Comparison of ENCODE assay signal across 19 cellular contexts in the genomic region with DNA sequence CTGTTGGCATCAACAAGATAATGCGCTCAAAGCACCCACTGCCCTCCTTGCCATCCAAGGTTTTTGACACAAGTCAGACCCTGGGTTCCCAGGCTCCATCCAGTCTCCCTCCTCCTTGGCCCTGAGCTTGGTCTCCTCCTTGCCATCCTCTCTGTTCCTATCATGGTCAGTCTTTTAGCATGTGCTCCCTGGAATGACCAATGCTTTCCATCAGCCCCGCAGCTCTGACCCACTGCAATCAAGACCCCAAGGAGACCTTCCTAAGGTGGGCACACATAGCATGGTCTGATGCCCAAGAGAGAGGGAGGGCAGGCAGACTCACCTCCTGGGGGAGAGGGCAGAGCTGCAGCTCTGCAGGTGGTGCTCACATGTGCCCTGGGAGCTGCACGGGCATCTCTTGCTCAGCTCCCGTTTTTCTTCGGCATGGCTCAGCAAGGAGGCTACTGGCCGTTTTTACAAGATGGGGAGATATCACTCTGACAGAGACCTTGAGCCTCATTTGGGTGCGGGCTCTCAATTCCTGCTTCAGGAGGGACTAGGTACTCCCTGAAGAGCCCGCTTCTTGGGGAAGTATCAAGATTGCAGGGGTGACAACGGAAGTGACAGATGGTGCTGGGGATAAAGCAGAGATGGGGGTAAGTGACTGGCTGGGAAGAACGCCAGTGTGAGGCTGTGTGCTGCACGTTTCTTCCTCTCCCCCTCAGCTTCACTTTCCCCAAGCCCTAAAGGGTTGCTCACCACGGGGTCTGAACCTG. TPM values are rescaled to one million over a fixed set of nuclear protein-coding genes. Genes with fewer than 3 reads are reported as not detected.
DNase-seq lines count a peak whose midpoint lies in the region; ATAC-seq and TF ChIP-seq lines count a peak whose summit lies in the region.
"Had no signal": no experiment of that assay in that cellular context is flagged by ENCODE, and none has a peak within 500 bp of the region (broad histone marks: within the 10 kb centered on the region; RNA-seq: fewer than 3 reads in every experiment).

No MANE protein-coding gene starts in this region.

- no peak overlapping the region for H2BK15ac ChIP-seq in neuronal stem cell (ENCODE audit: low read length)

- H3K79me1 ChIP-seq in neuronal stem cell (ENCODE audit: low read depth, low read length): peaks cover 18% of the 10 kb centered on the region

- peak overlapping the region; percentile 2 for H3K23ac ChIP-seq in neuronal stem cell (ENCODE audit: low read depth, low read length, poor library complexity)

- no TSS peak for BruUV-seq in mammary epithelial cell (replicated peaks; lab: Mats Ljungman, UMichigan)

- H4K8ac ChIP-seq in neuronal stem cell (ENCODE audit: low read depth, low read length): no peak overlapping the region

- H3K36me3 Mint-ChIP-seq in T-helper 2 cell treated with Interferon-gamma antibody and Interleukin-4, amounts not matched to agents 5 μg/mL and 100 μg/mL, for 36 hours (ENCODE audit: low read depth): no peaks in the 10 kb centered on the region
- H3K36me3 Mint-ChIP-seq: activated CD4-positive, alpha-beta memory T cell treated with anti-CD3 and anti-CD28 coated beads for 36 hours; immature natural killer cell had no signal

- no peaks in the 10 kb centered on the region for H3K9me3 Mint-ChIP-seq in T-helper 2 cell treated with Interferon-gamma antibody and Interleukin-4, amounts not matched to agents 5 μg/mL and 100 μg/mL, for 36 hours
- H3K9me3 Mint-ChIP-seq: activated CD4-positive, alpha-beta memory T cell treated with anti-CD3 and anti-CD28 coated beads for 36 hours; immature natural killer cell had no signal

- H3K36me3 ChIP-seq in mammary epithelial cell (ENCODE audit: insufficient read depth, low read length): no peaks in the 10 kb centered on the region
- H3K36me3 ChIP-seq in neuronal stem cell (replicated peaks in 1 of 2; ENCODE audit: control insufficient read depth in 2 of 2, insufficient read depth in 2 of 2, low read length in 2 of 2): no peaks in the 10 kb centered on the region

- H3K4me2 ChIP-seq in mammary epithelial cell (ENCODE audit: insufficient read depth, low read depth, low read length) (peak overlapping the region; percentile 93), neuronal stem cell (ENCODE audit: insufficient read depth, low read length, poor library complexity, severe bottlenecking) (no peak overlapping the region)
- H3K4me2 ChIP-seq: KMS-11 had no signal

- DNase-seq in GF-D8 (lab: John Stamatoyannopoulos, UW): peak; percentile 5
- DNase-seq in NCI-H524 treated with DMSO at 0.1 percent for 48 hours (lab: John Stamatoyannopoulos, UW): peak; percentile 67
- no peak for DNase-seq in mammary epithelial cell
- no peak for DNase-seq in neuronal stem cell (ENCODE audit: low spot score)
- DNase-seq in T1000 (lab: John Stamatoyannopoulos, UW): no peak
- DNase-seq in epidermal melanocyte (ENCODE audit: insufficient read length, low spot score): no peak
- no peak for DNase-seq in T-helper 2 cell treated with Interferon-gamma antibody and Interleukin-4, amounts not matched to agents 5 μg/mL and 100 μg/mL, for 36 hours (ENCODE audit: low spot score)
- DNase-seq: activated CD4-positive, alpha-beta memory T cell treated with anti-CD3 and anti-CD28 coated beads for 36 hours; activated gamma-delta T cell; body of pancreas; DND-41; foreskin melanocyte; immature natural killer cell; NCI-H146; NCI-H748 treated with DMSO at 0.1 percent for 48 hours had no signal

- no peaks in the 10 kb centered on the region for H4K20me1 ChIP-seq in mammary epithelial cell (ENCODE audit: insufficient read depth, low read length)

- CTCF ChIA-PET in mammary epithelial cell (lab: Charles Lee; ENCODE audit: low non-redundant PET): no interaction called here

- no peak overlapping the region for H3K27ac ChIP-seq in mammary epithelial cell (ENCODE audit: insufficient read depth, low read depth, low read length)
- no peak overlapping the region for H3K27ac ChIP-seq in neuronal stem cell (replicated peaks; ENCODE audit: low read length)
- H3K27ac ChIP-seq: body of pancreas, KMS-11 had no signal

- H3K27me3 ChIP-seq in mammary epithelial cell (ENCODE audit: insufficient read depth, low read length) (no peaks in the 10 kb centered on the region), neuronal stem cell (ENCODE audit: control insufficient read depth in 3 of 3, insufficient read depth in 3 of 3, low read depth in 1 of 3, low read length in 3 of 3) (peaks cover 0 to 14% (median 13%) of the 10 kb centered on the region in 3 experiments)
- H3K27me3 ChIP-seq: body of pancreas had no signal

- H2BK120ac ChIP-seq in neuronal stem cell (ENCODE audit: low read depth, low read length): no peak overlapping the region

- WGBS in mammary epithelial cell (ENCODE audit: low coverage, missing lambda C conversion rate): 52% methylated on average over 8 of the region's 12 CpGs
- WGBS in neuronal stem cell (ENCODE audit: extremely low coverage in 2 of 2, insufficient read length in 2 of 2, insufficient replicate concordance in 1 of 2), 2 donors: no CpG with 5 or more reads among the region's 12 CpGs

- H3K4me3 Mint-ChIP-seq in T-helper 2 cell treated with Interferon-gamma antibody and Interleukin-4, amounts not matched to agents 5 μg/mL and 100 μg/mL, for 36 hours: no peak overlapping the region
- H3K4me3 Mint-ChIP-seq: activated CD4-positive, alpha-beta memory T cell treated with anti-CD3 and anti-CD28 coated beads for 36 hours; immature natural killer cell had no signal

- TF ChIP-seq CTCF in mammary epithelial cell (conservative IDR thresholded peaks at IDR 0.05 in 1 of 2, IDR thresholded peaks at IDR 0.05 in 1 of 2; ENCODE audit: extremely low read depth in 1 of 2, insufficient read depth in 1 of 2, low read depth in 1 of 2, low read length in 2 of 2): no peak

- no peak overlapping the region for H3K14ac ChIP-seq in neuronal stem cell (ENCODE audit: low read length)

- H3K27ac Mint-ChIP-seq in T-helper 2 cell treated with Interferon-gamma antibody and Interleukin-4, amounts not matched to agents 5 μg/mL and 100 μg/mL, for 36 hours: no peak overlapping the region
- H3K27ac Mint-ChIP-seq: activated CD4-positive, alpha-beta memory T cell treated with anti-CD3 and anti-CD28 coated beads for 36 hours; immature natural killer cell; progenitor cell of endocrine pancreas had no signal

- intact Hi-C loops in mammary epithelial cell (cut with micrococcal nuclease): loop anchor here (5.0 kb wide), 1 partner anchor 414 kb away; no protein-coding TSS in a partner anchor

- peaks cover 77% of the 10 kb centered on the region for H3K79me2 ChIP-seq in mammary epithelial cell (ENCODE audit: insufficient read depth, low read length)

- H3K9ac ChIP-seq in mammary epithelial cell (ENCODE audit: insufficient read depth, low read length): no peak overlapping the region
- no peak overlapping the region for H3K9ac ChIP-seq in neuronal stem cell (ENCODE audit: low read depth, low read length, poor library complexity)
- H3K9ac ChIP-seq: KMS-11 had no signal

- no peak for ATAC-seq in HG02571 (IDR thresholded peaks at IDR 0.05; ENCODE audit: unreplicated experiment)
- ATAC-seq: body of pancreas had no signal

- H2BK5ac ChIP-seq in neuronal stem cell (ENCODE audit: low read length): peak overlapping the region; percentile 31

- in situ Hi-C loops in mammary epithelial cell (cut with MboI; ENCODE audit: low sequenced_read_pairs in 2 of 2): no loop called here

- H2AFZ ChIP-seq in mammary epithelial cell (ENCODE audit: low read depth, low read length) (no peak overlapping the region), neuronal stem cell (ENCODE audit: low read length) (no peak overlapping the region)

- no peak overlapping the region for H2BK12ac ChIP-seq in neuronal stem cell (ENCODE audit: low read length)

- peaks cover 7% of the 10 kb centered on the region for H3K4me1 Mint-ChIP-seq in T-helper 2 cell treated with Interferon-gamma antibody and Interleukin-4, amounts not matched to agents 5 μg/mL and 100 μg/mL, for 36 hours (ENCODE audit: low read depth)

- dilution Hi-C loops in mammary epithelial cell (cut with HindIII; ENCODE audit: low sequenced_read_pairs): loop anchor here (5.0 kb wide), 2 partner anchors 49 to 89 kb away; no protein-coding TSS in a partner anchor

- no peak overlapping the region for H4K91ac ChIP-seq in neuronal stem cell (ENCODE audit: low read depth, low read length, poor library complexity)

- H3K18ac ChIP-seq in neuronal stem cell (ENCODE audit: low read length): no peak overlapping the region

- peaks cover 36% of the 10 kb centered on the region for H3K27me3 Mint-ChIP-seq in T-helper 2 cell treated with Interferon-gamma antibody and Interleukin-4, amounts not matched to agents 5 μg/mL and 100 μg/mL, for 36 hours (ENCODE audit: low read depth)

- H2AK5ac ChIP-seq in neuronal stem cell (ENCODE audit: low read depth, low read length): peak overlapping the region; percentile 41

- H3K4me1 ChIP-seq in mammary epithelial cell (ENCODE audit: insufficient read depth, low read length) (peaks cover 27% of the 10 kb centered on the region), neuronal stem cell (ENCODE audit: control insufficient read depth in 2 of 2, insufficient read depth in 1 of 2, low read depth in 1 of 2, low read length in 2 of 2) (peaks cover 3 to 30% of the 10 kb centered on the region in 2 donors)

- H3K4ac ChIP-seq in neuronal stem cell (ENCODE audit: low read length): no peak overlapping the region

- H3K9me3 ChIP-seq in mammary epithelial cell (replicated peaks; ENCODE audit: insufficient read depth, low read length): no peaks in the 10 kb centered on the region
- no peaks in the 10 kb centered on the region for H3K9me3 ChIP-seq in neuronal stem cell (replicated peaks in 1 of 2; ENCODE audit: control insufficient read depth in 2 of 2, insufficient read depth in 1 of 2, low read depth in 1 of 2, low read length in 2 of 2)
- H3K9me3 ChIP-seq: body of pancreas had no signal

- H3K4me3 ChIP-seq in mammary epithelial cell (replicated peaks in 1 of 3; ENCODE audit: insufficient read depth in 1 of 3, low read depth in 2 of 3, low read length in 3 of 3) (no peak overlapping the region), neuronal stem cell (ENCODE audit: low read length in 2 of 2) (no peak overlapping the region)
- H3K4me3 ChIP-seq: body of pancreas had no signal

RNA-seq across cellular contexts. Expression of a gene that starts 3.3 kb away (rescaled TPM):
- 10 to 100 TPM; 41.0 to 57.5 TPM for total RNA-seq in mammary epithelial cell
- polyA plus RNA-seq in mammary epithelial cell: 46.4 TPM
- 69.7 TPM for polyA minus RNA-seq in mammary epithelial cell
- polyA plus RNA-seq in neuronal stem cell (2013, experiment 1 of 2): 53.7 TPM
- polyA plus RNA-seq in neuronal stem cell (2013, experiment 2 of 2): 53.2 TPM

RNA-seq across cellular contexts. Expression of a gene that starts 26.6 kb away (rescaled TPM):
- not detected for total RNA-seq in mammary epithelial cell
- polyA plus RNA-seq in mammary epithelial cell: 0.09 TPM
- not detected for polyA minus RNA-seq in mammary epithelial cell
- polyA plus RNA-seq in neuronal stem cell (2013, experiment 1 of 2): 0.17 TPM
- polyA plus RNA-seq in neuronal stem cell (2013, experiment 2 of 2): 0.14 TPM
- polyA plus RNA-seq: BJ had no signal

RNA-seq across cellular contexts. Expression of a gene that starts 36.4 kb away (rescaled TPM):
- 10 to 100 TPM; 11.3 to 28.5 TPM for total RNA-seq in mammary epithelial cell
- polyA plus RNA-seq in mammary epithelial cell: 5.7 TPM
- 14.6 TPM for polyA minus RNA-seq in mammary epithelial cell
- 15.7 TPM for polyA plus RNA-seq in neuronal stem cell (2013, experiment 1 of 2)
- 17.9 TPM for polyA plus RNA-seq in neuronal stem cell (2013, experiment 2 of 2)

RNA-seq across cellular contexts. Expression of a gene that starts 39.3 kb away (rescaled TPM):
- total RNA-seq in mammary epithelial cell: not detected
- 0.07 TPM for polyA plus RNA-seq in mammary epithelial cell
- not detected for polyA minus RNA-seq in mammary epithelial cell
- 0.03 TPM for polyA plus RNA-seq in neuronal stem cell (2013, experiment 1 of 2)
- 0.01 TPM for polyA plus RNA-seq in neuronal stem cell (2013, experiment 2 of 2)
- total RNA-seq: activated CD4-positive, alpha-beta memory T cell treated with anti-CD3 and anti-CD28 coated beads for 36 hours had no signal
- polyA plus RNA-seq: BJ, immature natural killer cell had no signal

RNA-seq across cellular contexts. Expression of a gene that starts 56.7 kb away (rescaled TPM):
- total RNA-seq in mammary epithelial cell: 10 to 100 TPM in 1 of 2 donors, 1 to 10 TPM in 1; 4.7 to 13.0 TPM
- 5.7 TPM for polyA plus RNA-seq in mammary epithelial cell
- polyA minus RNA-seq in mammary epithelial cell: 0.31 TPM
- 1.7 TPM for polyA plus RNA-seq in neuronal stem cell (2013, experiment 1 of 2)
- 1.8 TPM for polyA plus RNA-seq in neuronal stem cell (2013, experiment 2 of 2)

Comparison
In these comparisons a context has a peak if more than half of its experiments do, and no peak if none do; other contexts are left out.
1. DNase-seq: peak in GF-D8 (single experiment) and NCI-H524 treated with DMSO at 0.1 percent for 48 hours (single experiment); none in mammary epithelial cell (single experiment), neuronal stem cell (single experiment), T1000 (single experiment), epidermal melanocyte (single experiment) and T-helper 2 cell treated with Interferon-gamma antibody and Interleukin-4, amounts not matched to agents 5 μg/mL and 100 μg/mL, for 36 hours (single experiment).